1 cellular context compared by ENCODE assay signal in genomic region chr6:44387346-44388134, GRCh38.
A peak's percentile ranks its signal among the peaks of the same experiment; 100 is the strongest.
TF ChIP-seq lines count a peak whose summit lies in the region.

Gene CDC5L (plus strand): TSS chr6:44387706. CDS start chr6:44387824, 118 bp downstream.

TF ChIP-seq in HepG2, 621 proteins besides CTCF, POLR2A, EP300 and RAD21 (continued from another document and continues in another):
- TF ChIP-seq PATZ1 (CRISPR knock-in tag; IDR thresholded peaks at IDR 0.05) (peak; percentile 91), ZNF550 (CRISPR knock-in tag; IDR thresholded peaks at IDR 0.05; ENCODE audit: borderline replicate concordance) (no peak), MIER3 (CRISPR knock-in tag; IDR thresholded peaks at IDR 0.05; ENCODE audit: borderline replicate concordance) (peak; percentile 51; the same call in 1 of the 2 replicates), IKZF4 (CRISPR knock-in tag; IDR thresholded peaks at IDR 0.05; ENCODE audit: borderline replicate concordance, low read depth, not compliant biosample characterization) (peak; percentile 92), ZBTB38 (CRISPR knock-in tag; IDR thresholded peaks at IDR 0.05) (peak; percentile 69; the same call in 1 of the 2 replicates), POLR2G (IDR thresholded peaks at IDR 0.05; ENCODE audit: low read depth, low read length) (peak; percentile 99), ZFP37 (CRISPR knock-in tag; IDR thresholded peaks at IDR 0.05; ENCODE audit: borderline replicate concordance) (peak; percentile 64), CENPT (CRISPR knock-in tag; IDR thresholded peaks at IDR 0.05; ENCODE audit: low read depth) (no peak), MEIS1 (CRISPR knock-in tag; IDR thresholded peaks at IDR 0.05; ENCODE audit: borderline replicate concordance) (no peak; the same call in 1 of the 2 replicates), NFKB2 (CRISPR knock-in tag; IDR thresholded peaks at IDR 0.05; ENCODE audit: borderline replicate concordance) (peak; percentile 90; the same call in 1 of the 2 replicates), HMGA1 (CRISPR knock-in tag; conservative IDR thresholded peaks at IDR 0.05) (no peak), TERF1 (CRISPR knock-in tag; IDR thresholded peaks at IDR 0.05) (no peak), TEAD3 (CRISPR knock-in tag; optimal IDR thresholded peaks at IDR 0.05; ENCODE audit: borderline replicate concordance) (peak; percentile 61), ZNF3 (CRISPR knock-in tag; IDR thresholded peaks at IDR 0.05) (peak; percentile 60), KAT7 (CRISPR knock-in tag; IDR thresholded peaks at IDR 0.05; ENCODE audit: borderline replicate concordance) (peak; percentile 27; the same call in 1 of the 2 replicates), ZNF83 (CRISPR knock-in tag; IDR thresholded peaks at IDR 0.05; ENCODE audit: borderline replicate concordance) (peak; percentile 87; the same call in 1 of the 2 replicates), YEATS2 (CRISPR knock-in tag; IDR thresholded peaks at IDR 0.05; ENCODE audit: borderline replicate concordance) (peak; percentile 98), TOE1 (CRISPR knock-in tag; IDR thresholded peaks at IDR 0.05) (no peak; the same call in 1 of the 2 replicates), NR3C1 (CRISPR knock-in tag; IDR thresholded peaks at IDR 0.05) (no peak), RARG (CRISPR knock-in tag; IDR thresholded peaks at IDR 0.05; ENCODE audit: low read depth) (0 out of 2 replicates have a peak, but pooled peaks have one; percentile 29), THAP7 (CRISPR knock-in tag; IDR thresholded peaks at IDR 0.05) (no peak; the same call in 1 of the 2 replicates), ATF1 (CRISPR knock-in tag; IDR thresholded peaks at IDR 0.05) (peak; percentile 96), GLI4 (CRISPR knock-in tag; IDR thresholded peaks at IDR 0.05; ENCODE audit: borderline replicate concordance) (no peak; the same call in none of the 2 replicates), FOXK1 (CRISPR knock-in tag; IDR thresholded peaks at IDR 0.05; ENCODE audit: borderline replicate concordance, low read depth) (peak; percentile 67; the same call in 1 of the 2 replicates), MIXL1 (CRISPR knock-in tag; IDR thresholded peaks at IDR 0.05) (peak; percentile 60), ARID4A (CRISPR knock-in tag; IDR thresholded peaks at IDR 0.05; ENCODE audit: borderline replicate concordance) (peak; percentile 86), RBM22 (optimal IDR thresholded peaks at IDR 0.05; ENCODE audit: low read length) (peak; percentile 23), ZBTB26 (CRISPR knock-in tag; IDR thresholded peaks at IDR 0.05; ENCODE audit: borderline replicate concordance) (peak; percentile 87), ZNF280D (CRISPR knock-in tag; IDR thresholded peaks at IDR 0.05) (0 out of 2 replicates have a peak, but pooled peaks have one; percentile 23), DR1 (CRISPR knock-in tag; IDR thresholded peaks at IDR 0.05) (peak; percentile 85), ATAD3A (CRISPR knock-in tag; IDR thresholded peaks at IDR 0.05) (no peak), ZNF234 (CRISPR knock-in tag; conservative IDR thresholded peaks at IDR 0.05) (0 out of 2 replicates have a peak, but pooled peaks have one; percentile 54), ZNF878 (CRISPR knock-in tag; IDR thresholded peaks at IDR 0.05) (no peak), ZNF766 (CRISPR knock-in tag; IDR thresholded peaks at IDR 0.05; ENCODE audit: borderline replicate concordance) (peak; percentile 86; the same call in 1 of the 2 replicates), ZIK1 (CRISPR knock-in tag; IDR thresholded peaks at IDR 0.05; ENCODE audit: borderline replicate concordance, low read depth) (peak; percentile 67; the same call in 1 of the 2 replicates), ZNF354B (CRISPR knock-in tag; IDR thresholded peaks at IDR 0.05) (0 out of 2 replicates have a peak, but pooled peaks have one; percentile 8), ZNF282 (IDR thresholded peaks at IDR 0.05; ENCODE audit: partially characterized antibody) (no peak), CEBPZ (IDR thresholded peaks at IDR 0.05; ENCODE audit: low read length) (no peak), RAD51 (IDR thresholded peaks at IDR 0.05; ENCODE audit: borderline replicate concordance) (no peak), HOXA3 (CRISPR knock-in tag; IDR thresholded peaks at IDR 0.05) (peak; percentile 100), ZNF335 (CRISPR knock-in tag; IDR thresholded peaks at IDR 0.05) (peak; percentile 83), UBTF (CRISPR knock-in tag; IDR thresholded peaks at IDR 0.05) (no peak; the same call in none of the 2 replicates)
